In the genomic region with DNA sequence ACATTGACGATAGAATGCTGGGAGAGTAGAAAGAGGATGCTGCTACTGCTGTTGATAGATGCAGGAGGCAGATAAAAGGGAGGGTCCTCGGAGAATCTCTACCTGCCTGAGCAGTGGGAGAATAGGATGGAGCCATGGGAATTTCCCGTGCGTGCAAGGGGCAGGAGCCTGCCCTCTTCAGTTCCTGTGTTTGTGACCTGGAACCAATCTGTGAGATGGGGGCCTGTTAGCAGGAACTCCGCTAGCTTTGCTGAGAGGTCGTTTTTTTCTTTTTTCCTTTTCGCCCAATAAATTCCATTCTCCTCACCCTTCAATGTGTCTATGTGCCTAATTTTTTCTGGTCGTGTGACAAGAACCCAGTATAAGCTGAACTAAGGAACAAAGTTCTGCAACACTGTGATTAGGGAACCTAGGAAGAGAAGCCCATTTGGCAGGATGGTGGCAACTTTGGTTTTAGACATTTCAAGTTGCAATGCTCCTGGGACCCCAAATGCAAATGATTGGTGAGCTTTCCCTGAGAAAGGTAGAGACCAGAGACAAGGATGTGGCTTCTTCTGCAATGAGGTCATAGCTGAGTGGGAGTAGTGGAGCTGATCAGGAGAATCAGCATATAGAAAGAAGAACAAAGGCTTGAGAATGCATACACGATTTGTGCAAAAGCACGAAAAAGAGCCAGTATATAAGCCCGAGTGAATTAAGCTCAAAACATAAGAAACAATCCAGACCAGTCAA, we compare ENCODE assay signal across 1 cellular context.
TF ChIP-seq lines count a peak whose summit lies in the region.

No MANE protein-coding gene starts in this region.

TF ChIP-seq in K562, 482 proteins besides CTCF, POLR2A, EP300 and RAD21 (continued from another document):
- TF ChIP-seq, protein P1, sequence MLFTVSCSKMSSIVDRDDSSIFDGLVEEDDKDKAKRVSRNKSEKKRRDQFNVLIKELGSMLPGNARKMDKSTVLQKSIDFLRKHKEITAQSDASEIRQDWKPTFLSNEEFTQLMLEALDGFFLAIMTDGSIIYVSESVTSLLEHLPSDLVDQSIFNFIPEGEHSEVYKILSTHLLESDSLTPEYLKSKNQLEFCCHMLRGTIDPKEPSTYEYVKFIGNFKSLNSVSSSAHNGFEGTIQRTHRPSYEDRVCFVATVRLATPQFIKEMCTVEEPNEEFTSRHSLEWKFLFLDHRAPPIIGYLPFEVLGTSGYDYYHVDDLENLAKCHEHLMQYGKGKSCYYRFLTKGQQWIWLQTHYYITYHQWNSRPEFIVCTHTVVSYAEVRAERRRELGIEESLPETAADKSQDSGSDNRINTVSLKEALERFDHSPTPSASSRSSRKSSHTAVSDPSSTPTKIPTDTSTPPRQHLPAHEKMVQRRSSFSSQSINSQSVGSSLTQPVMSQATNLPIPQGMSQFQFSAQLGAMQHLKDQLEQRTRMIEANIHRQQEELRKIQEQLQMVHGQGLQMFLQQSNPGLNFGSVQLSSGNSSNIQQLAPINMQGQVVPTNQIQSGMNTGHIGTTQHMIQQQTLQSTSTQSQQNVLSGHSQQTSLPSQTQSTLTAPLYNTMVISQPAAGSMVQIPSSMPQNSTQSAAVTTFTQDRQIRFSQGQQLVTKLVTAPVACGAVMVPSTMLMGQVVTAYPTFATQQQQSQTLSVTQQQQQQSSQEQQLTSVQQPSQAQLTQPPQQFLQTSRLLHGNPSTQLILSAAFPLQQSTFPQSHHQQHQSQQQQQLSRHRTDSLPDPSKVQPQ (CRISPR knock-in tag; IDR thresholded peaks at IDR 0.05; ENCODE audit: borderline replicate concordance), result no peak
- TF ChIP-seq ZNF140 (CRISPR knock-in tag; IDR thresholded peaks at IDR 0.05) (no peak), KLF6 (CRISPR knock-in tag; IDR thresholded peaks at IDR 0.05; ENCODE audit: borderline replicate concordance) (no peak)
